In the genomic region with DNA sequence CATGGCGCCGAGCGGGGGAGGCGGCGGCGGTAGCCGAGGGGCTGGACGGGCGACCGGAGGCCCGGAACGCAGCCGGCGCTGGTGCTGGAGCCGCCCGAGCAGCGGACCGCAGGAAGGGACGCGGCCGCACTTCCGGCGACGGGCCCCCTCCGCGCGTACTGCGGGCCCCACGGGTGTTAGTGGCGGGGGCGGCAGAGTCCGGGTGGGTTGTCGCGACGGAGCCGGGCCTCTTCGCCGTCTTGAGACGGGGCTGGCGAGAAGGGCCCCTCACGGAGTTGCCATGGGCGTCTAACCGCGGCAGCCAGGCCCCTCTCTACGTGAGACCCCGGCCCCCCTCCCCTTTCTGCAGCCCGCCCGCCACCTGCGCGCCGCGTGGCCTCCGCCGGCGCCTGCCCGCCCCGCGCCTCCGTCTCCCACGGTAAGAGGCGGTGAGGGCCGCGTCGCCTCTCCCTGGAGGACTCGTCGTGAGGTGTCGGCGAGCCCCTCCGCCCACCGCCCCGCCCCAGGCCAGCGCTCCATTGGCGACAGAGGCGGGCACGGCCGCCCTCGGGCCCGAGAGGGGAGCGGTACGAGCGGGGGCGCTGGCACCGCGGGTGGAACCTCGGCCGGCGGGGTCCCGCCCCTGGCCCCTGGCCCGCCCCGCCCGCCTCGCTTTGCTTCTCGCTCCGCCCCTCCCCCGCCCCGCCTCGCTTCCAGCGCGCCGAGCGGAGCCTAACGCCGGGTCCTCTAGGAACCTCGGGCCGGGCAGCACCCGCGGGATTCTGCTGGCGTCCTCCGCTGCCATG, we compare ENCODE assay signal across 8 cellular contexts. TPM values are rescaled to one million over a fixed set of nuclear protein-coding genes. Genes with fewer than 3 reads are reported as not detected.
DNase-seq lines count a peak whose midpoint lies in the region; ATAC-seq, FAIRE-seq and TF ChIP-seq lines count a peak whose summit lies in the region.

A gene with protein sequence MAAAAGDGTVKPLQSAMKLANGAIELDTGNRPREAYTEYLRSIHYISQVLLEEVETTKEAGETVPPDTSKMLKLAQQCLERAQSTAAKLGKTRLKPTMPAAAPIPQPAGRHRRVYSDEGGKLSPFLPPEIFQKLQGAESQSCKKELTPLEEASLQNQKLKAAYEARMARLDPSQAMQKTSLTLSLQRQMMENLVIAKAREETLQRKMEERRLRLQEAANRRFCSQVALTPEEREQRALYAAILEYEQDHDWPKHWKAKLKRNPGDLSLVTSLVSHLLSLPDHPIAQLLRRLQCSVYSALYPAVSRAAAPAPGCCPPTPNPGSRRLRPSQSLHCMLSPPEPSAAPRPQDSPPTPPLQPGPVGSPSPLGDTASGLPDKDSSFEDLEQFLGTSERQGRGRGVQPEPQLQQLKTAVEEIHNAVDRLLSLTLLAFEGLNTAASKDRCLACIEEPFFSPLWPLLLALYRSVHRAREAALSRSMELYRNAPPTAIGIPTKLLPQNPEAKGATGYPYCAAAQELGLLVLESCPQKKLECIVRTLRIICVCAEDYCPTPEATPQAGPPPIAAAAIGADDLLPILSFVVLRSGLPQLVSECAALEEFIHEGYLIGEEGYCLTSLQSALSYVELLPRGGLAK (minus strand): TSS at position 40 of the 785 bp plus-strand sequence. CDS start 37 bp downstream, at position 3.
TSS of gene ZNF276 (plus strand) at position 679 of the 785 bp plus-strand sequence. CDS start at position 783, 104 bp downstream.

- H3K36me3 Mint-ChIP-seq in activated CD4-positive, alpha-beta T cell treated with anti-CD3 and anti-CD28 coated beads, Interleukin-2, amount 10 ng/mL, durations not matched to agents 24 days and 14 days (ENCODE audit: low read depth): peaks cover 37% of the 10 kb centered on the region
- H3K36me3 Mint-ChIP-seq in dendritic cell treated with granulocyte-macrophage colony-stimulating factor and Interleukin-4, amounts not matched to agents 40 ng/mL and 50 ng/mL, for 4 days (ENCODE audit: low read depth): peaks cover 65% of the 10 kb centered on the region

- H3K27me3 ChIP-seq in HepG2 (ENCODE audit: control insufficient read depth in 1 of 2, insufficient read depth in 2 of 2, low read length in 2 of 2): no peaks in the 10 kb centered on the region; a peak in 1 of 5 replicates

- H3K9me3 ChIP-seq in HepG2 (ENCODE audit: low read length): no peaks in the 10 kb centered on the region

- H3K4me1 Mint-ChIP-seq in activated CD4-positive, alpha-beta T cell treated with anti-CD3 and anti-CD28 coated beads, Interleukin-2, amount 10 ng/mL, durations not matched to agents 24 days and 14 days: peaks cover 37% of the 10 kb centered on the region
- peaks cover 59% of the 10 kb centered on the region for H3K4me1 Mint-ChIP-seq in dendritic cell treated with granulocyte-macrophage colony-stimulating factor and Interleukin-4, amounts not matched to agents 40 ng/mL and 50 ng/mL, for 4 days (ENCODE audit: low read depth)

- 0% methylated on average over 1 of the region's 109 CpGs for WGBS in HepG2 (ENCODE audit: low lambda C conversion rate)

- peak within 1 kb of the TSS; percentile 90 for H3K4me3 Mint-ChIP-seq in activated CD4-positive, alpha-beta T cell treated with anti-CD3 and anti-CD28 coated beads, Interleukin-2, amount 10 ng/mL, durations not matched to agents 24 days and 14 days
- peak within 1 kb of the TSS; percentile 80 for H3K4me3 Mint-ChIP-seq in dendritic cell treated with granulocyte-macrophage colony-stimulating factor and Interleukin-4, amounts not matched to agents 40 ng/mL and 50 ng/mL, for 4 days

- peak; percentile 30; the same call in 1 of the 2 replicates for TF ChIP-seq CTCF in HepG2 (CRISPR knock-in tag; IDR thresholded peaks at IDR 0.05)

- H3K27me3 Mint-ChIP-seq in activated CD4-positive, alpha-beta T cell treated with anti-CD3 and anti-CD28 coated beads, Interleukin-2, amount 10 ng/mL, durations not matched to agents 24 days and 14 days: no peaks in the 10 kb centered on the region
- H3K27me3 Mint-ChIP-seq in dendritic cell treated with granulocyte-macrophage colony-stimulating factor and Interleukin-4, amounts not matched to agents 40 ng/mL and 50 ng/mL, for 4 days: no peaks in the 10 kb centered on the region

- peak within 1 kb of the TSS; percentile 92 for H3K27ac Mint-ChIP-seq in activated CD4-positive, alpha-beta T cell treated with anti-CD3 and anti-CD28 coated beads, Interleukin-2, amount 10 ng/mL, durations not matched to agents 24 days and 14 days
- peak within 1 kb of the TSS; percentile 91 for H3K27ac Mint-ChIP-seq in dendritic cell treated with granulocyte-macrophage colony-stimulating factor and Interleukin-4, amounts not matched to agents 40 ng/mL and 50 ng/mL, for 4 days

- no peak within 1 kb of the TSS for H2AFZ ChIP-seq in HepG2 (ENCODE audit: low read length)

- TF ChIP-seq POLR2A in HepG2 (IDR thresholded peaks at IDR 0.05; ENCODE audit: insufficient read depth in 1 of 2, low read depth in 2 of 2, low read length in 2 of 2): peak; percentile 63 to 78; a peak in 3 of 4 replicates

- no peak for FAIRE-seq in HepG2 (lab: Jason Lieb, UNC)

- H3K9me3 Mint-ChIP-seq in activated CD4-positive, alpha-beta T cell treated with anti-CD3 and anti-CD28 coated beads, Interleukin-2, amount 10 ng/mL, durations not matched to agents 24 days and 14 days: no peaks in the 10 kb centered on the region
- H3K9me3 Mint-ChIP-seq in dendritic cell treated with granulocyte-macrophage colony-stimulating factor and Interleukin-4, amounts not matched to agents 40 ng/mL and 50 ng/mL, for 4 days: no peaks in the 10 kb centered on the region

- TF ChIP-seq RAD21 in HepG2 (CRISPR knock-in tag; IDR thresholded peaks at IDR 0.05): peak; percentile 51

- TF ChIP-seq EP300 in HepG2 (IDR thresholded peaks at IDR 0.05; ENCODE audit: low read depth in 2 of 2, low read length in 2 of 2) (peak; percentile 46 to 59; a peak in 2 of 4 replicates), HepG2 (CRISPR knock-in tag; IDR thresholded peaks at IDR 0.05; ENCODE audit: borderline replicate concordance) (no peak)

- peaks cover 6% of the 10 kb centered on the region; the same call in 1 of the 2 replicates for H4K20me1 ChIP-seq in HepG2 (ENCODE audit: insufficient read depth, low read length)

- H3K36me3 ChIP-seq in HepG2 (replicated peaks in 1 of 2; ENCODE audit: control insufficient read depth in 1 of 2, insufficient read depth in 2 of 2, low read length in 2 of 2): peaks cover 11 to 22% of the 10 kb centered on the region in 2 experiments

- H3K4me2 ChIP-seq in HepG2 (ENCODE audit: low read depth, low read length): peak within 1 kb of the TSS; percentile 95

- peaks cover 18% of the 10 kb centered on the region for H3K79me2 ChIP-seq in HepG2 (ENCODE audit: insufficient read depth, low read length)

- intact Hi-C loops in activated CD4-positive, alpha-beta T cell treated with anti-CD3 and anti-CD28 coated beads, Interleukin-2, amount 10 ng/mL, durations not matched to agents 24 days and 14 days (cut with micrococcal nuclease): loop anchor here (1.0 to 5.0 kb wide), 6 partner anchors 10 to 474 kb away; partner anchors contain the start of genes FANCA and TUBB3
- intact Hi-C loops in dendritic cell treated with granulocyte-macrophage colony-stimulating factor and Interleukin-4, amounts not matched to agents 40 ng/mL and 50 ng/mL, for 4 days (cut with micrococcal nuclease): no loop called here
- intact Hi-C loops in HepG2 (cut with micrococcal nuclease; ENCODE audit: unreplicated experiment): loop anchor here (1.0 kb wide), 1 partner anchor 15 kb away; no protein-coding TSS in a partner anchor

- no TSS peak for BruUV-seq in HepG2 (replicated peaks; lab: Mats Ljungman, UMichigan)

- CTCF ChIA-PET in HepG2 (lab: Yijun Ruan, JAX; ENCODE audit: low intra/inter-chr PET ratio, low total read pairs): no interaction called here

- H3K27ac ChIP-seq in HepG2 (ENCODE audit: extremely low read length, insufficient read depth, low read length): peak within 1 kb of the TSS; percentile 97

- peak within 1 kb of the TSS; percentile 97 for H3K9ac ChIP-seq in HepG2 (ENCODE audit: insufficient read depth, low read depth, low read length)

- H3K4me1 ChIP-seq in HepG2 (ENCODE audit: insufficient read depth, low read length): peaks cover 39% of the 10 kb centered on the region

- H3K4me3 ChIP-seq in HepG2 (replicated peaks in 1 of 3; ENCODE audit: insufficient read depth in 1 of 3, low read depth in 2 of 3, low read length in 3 of 3): peak within 1 kb of the TSS; percentile 72 to 89 (median 82)

- peak; percentile 89 for DNase-seq in NCI-H82 (lab: John Stamatoyannopoulos, UW)
- DNase-seq in NCI-H82 treated with DMSO at 0.1 percent for 48 hours (lab: John Stamatoyannopoulos, UW; ENCODE audit: unreplicated experiment): no peak
- peak; percentile 23 for DNase-seq in NCI-H345 treated with DMSO at 0.1 percent for 48 hours (lab: John Stamatoyannopoulos, UW; ENCODE audit: unreplicated experiment)
- peak; percentile 94 for DNase-seq in activated CD4-positive, alpha-beta T cell treated with anti-CD3 and anti-CD28 coated beads, Interleukin-2, amount 10 ng/mL, durations not matched to agents 24 days and 14 days
- peak; percentile 65 for DNase-seq in HepG2 (ENCODE audit: low spot score)
- peak; percentile 88 for DNase-seq in stimulated activated CD4-positive, alpha-beta T cell treated with anti-CD3 and anti-CD28 coated beads, Interleukin-4, amount 100 ng/mL, for 1 hour

- POLR2A ChIA-PET in HepG2 (lab: Yijun Ruan, JAX): interaction anchor here (0.6 to 3.1 kb wide), 8 partner anchors 14 to 201 kb away, joined by 3 to 12 read pairs (median 5); partner anchors contain the start of genes SPATA2L and TCF25

- ATAC-seq in HG03025 (IDR thresholded peaks at IDR 0.05; ENCODE audit: low FRiP score, unreplicated experiment) (peak; percentile 48), HepG2 (peak; percentile 77)

- in situ Hi-C loops in HepG2 (cut with HindIII; ENCODE audit: extremely low pct_ligation_motif_present, low pct_unique_long_range_greater_than_20kb): no loop called here

RNA-seq across cellular contexts. Expression of the first gene that starts in this region (rescaled TPM):
- total RNA-seq in activated CD4-positive, alpha-beta T cell treated with anti-CD3 and anti-CD28 coated beads, Interleukin-2, amount 10 ng/mL, durations not matched to agents 24 days and 14 days: 3.6 and 3.9 TPM in 2 replicates
- total RNA-seq in HepG2 (2016; rRNA removed; fragmentation: Illumina TruSeq; extraction: Trizol): 3.8 and 10.1 TPM in 2 replicates
- 2.4 and 3.2 TPM in 2 replicates for total RNA-seq in HepG2 (2016; cell fraction: cytosol; rRNA removed; fragmentation: Illumina TruSeq; extraction: Trizol; ENCODE audit: low read depth)
- total RNA-seq in HepG2 (2016; cell fraction: insoluble cytoplasmic fraction; rRNA removed; fragmentation: Illumina TruSeq; extraction: Trizol): 4.2 and 9.2 TPM in 2 replicates
- 5.2 and 6.8 TPM in 2 replicates for total RNA-seq in HepG2 (2016; cell fraction: membrane; rRNA removed; fragmentation: Illumina TruSeq; extraction: Trizol)
- 13.1 and 15.5 TPM in 2 replicates for total RNA-seq in HepG2 (2016; cell fraction: nucleus; rRNA removed; fragmentation: Illumina TruSeq; extraction: Trizol)
- 13.2 and 18.6 TPM in 2 replicates for polyA plus RNA-seq in HepG2 (2011; rRNA removed)
- polyA plus RNA-seq in HepG2 (2011; cell fraction: cytosol; rRNA removed): 4.5 and 5.7 TPM in 2 replicates
- polyA plus RNA-seq in HepG2 (2011; cell fraction: nucleus; rRNA removed): 111 and 130 TPM in 2 replicates
- 7.5 and 10.0 TPM in 2 replicates for polyA plus RNA-seq in HepG2 (2012)
- 2.5 and 3.3 TPM in 2 replicates for polyA plus RNA-seq in HepG2 (2016; cell fraction: cytosol; fragmentation: Illumina TruSeq; extraction: Trizol; ENCODE audit: low read depth)
- polyA plus RNA-seq in HepG2 (2016; cell fraction: insoluble cytoplasmic fraction; fragmentation: Illumina TruSeq; extraction: Trizol; ENCODE audit: low read depth): 4.6 and 6.5 TPM in 2 replicates
- 5.7 and 6.3 TPM in 2 replicates for polyA plus RNA-seq in HepG2 (2016; cell fraction: membrane; fragmentation: Illumina TruSeq; extraction: Trizol; ENCODE audit: low read depth)
- 51.9 and 55.4 TPM in 2 replicates for polyA plus RNA-seq in HepG2 (2016; cell fraction: nucleus; fragmentation: Illumina TruSeq; extraction: Trizol; ENCODE audit: insufficient read depth, low read depth)
- 4.4 and 8.1 TPM in 2 replicates for polyA minus RNA-seq in HepG2 (2011; rRNA and poly(A)+ RNA removed; ENCODE audit: low replicate concordance)
- 2.2 and 5.0 TPM in 2 replicates for polyA minus RNA-seq in HepG2 (2011; cell fraction: cytosol; rRNA and poly(A)+ RNA removed)
- polyA minus RNA-seq in HepG2 (2011; cell fraction: nucleus; rRNA and poly(A)+ RNA removed): 6.8 and 7.5 TPM in 2 replicates

RNA-seq across cellular contexts. Expression of gene ZNF276, which starts in this region (rescaled TPM):
- total RNA-seq in activated CD4-positive, alpha-beta T cell treated with anti-CD3 and anti-CD28 coated beads, Interleukin-2, amount 10 ng/mL, durations not matched to agents 24 days and 14 days: 32.9 and 33.3 TPM in 2 replicates
- total RNA-seq in HepG2 (2016; rRNA removed; fragmentation: Illumina TruSeq; extraction: Trizol): 6.8 and 17.7 TPM in 2 replicates
- total RNA-seq in HepG2 (2016; cell fraction: cytosol; rRNA removed; fragmentation: Illumina TruSeq; extraction: Trizol; ENCODE audit: low read depth): 4.4 and 4.7 TPM in 2 replicates
- 4.5 and 15.9 TPM in 2 replicates for total RNA-seq in HepG2 (2016; cell fraction: insoluble cytoplasmic fraction; rRNA removed; fragmentation: Illumina TruSeq; extraction: Trizol)
- 5.4 and 8.2 TPM in 2 replicates for total RNA-seq in HepG2 (2016; cell fraction: membrane; rRNA removed; fragmentation: Illumina TruSeq; extraction: Trizol)
- 22.3 and 26.8 TPM in 2 replicates for total RNA-seq in HepG2 (2016; cell fraction: nucleus; rRNA removed; fragmentation: Illumina TruSeq; extraction: Trizol)
- polyA plus RNA-seq in HepG2 (2011; rRNA removed): 18.0 and 24.3 TPM in 2 replicates
- polyA plus RNA-seq in HepG2 (2011; cell fraction: cytosol; rRNA removed): 8.0 and 12.2 TPM in 2 replicates
- 148 and 167 TPM in 2 replicates for polyA plus RNA-seq in HepG2 (2011; cell fraction: nucleus; rRNA removed)
- 16.1 and 20.0 TPM in 2 replicates for polyA plus RNA-seq in HepG2 (2012)
- polyA plus RNA-seq in HepG2 (2016; cell fraction: cytosol; fragmentation: Illumina TruSeq; extraction: Trizol; ENCODE audit: low read depth): 2.3 and 3.4 TPM in 2 replicates
- polyA plus RNA-seq in HepG2 (2016; cell fraction: insoluble cytoplasmic fraction; fragmentation: Illumina TruSeq; extraction: Trizol; ENCODE audit: low read depth): 7.0 and 9.8 TPM in 2 replicates
- polyA plus RNA-seq in HepG2 (2016; cell fraction: membrane; fragmentation: Illumina TruSeq; extraction: Trizol; ENCODE audit: low read depth): 4.7 and 8.3 TPM in 2 replicates
- 66.1 and 72.8 TPM in 2 replicates for polyA plus RNA-seq in HepG2 (2016; cell fraction: nucleus; fragmentation: Illumina TruSeq; extraction: Trizol; ENCODE audit: insufficient read depth, low read depth)
- 14.5 and 22.1 TPM in 2 replicates for polyA minus RNA-seq in HepG2 (2011; rRNA and poly(A)+ RNA removed; ENCODE audit: low replicate concordance)
- 4.0 and 6.3 TPM in 2 replicates for polyA minus RNA-seq in HepG2 (2011; cell fraction: cytosol; rRNA and poly(A)+ RNA removed)
- 27.8 and 28.5 TPM in 2 replicates for polyA minus RNA-seq in HepG2 (2011; cell fraction: nucleus; rRNA and poly(A)+ RNA removed)
